Comparison of ENCODE assay signal across 33 cellular contexts in the genomic region with DNA sequence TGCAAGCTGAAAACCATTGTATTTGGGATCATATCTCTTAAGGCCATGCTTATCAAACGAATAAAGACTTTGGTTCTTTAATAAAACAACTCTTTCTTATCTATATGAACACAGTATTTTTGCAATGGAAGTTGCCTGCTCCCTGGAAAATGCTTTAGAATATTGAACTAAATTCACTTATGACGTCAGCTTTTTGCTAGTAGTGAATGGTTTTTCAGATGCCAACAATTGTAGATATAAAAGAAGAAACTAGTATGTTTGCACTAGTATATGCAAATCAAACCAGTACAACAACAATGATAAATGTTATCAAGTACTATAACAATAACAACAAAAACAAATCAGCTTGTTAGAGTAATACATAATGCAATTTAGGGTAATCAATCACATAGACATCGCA.
DNase-seq lines count a peak whose midpoint lies in the region; ATAC-seq, FAIRE-seq and TF ChIP-seq lines count a peak whose summit lies in the region.
"Had no signal": no experiment of that assay in that cellular context is flagged by ENCODE, and none has a peak within 500 bp of the region (broad histone marks: within the 10 kb centered on the region; RNA-seq: fewer than 3 reads in every experiment).

No MANE protein-coding gene starts in this region.

- under 1% methylated on average over 3 of the region's 3 CpGs for WGBS in HepG2 (ENCODE audit: low lambda C conversion rate)
- 37% methylated on average over 3 of the region's 3 CpGs for WGBS in right lobe of liver (ENCODE audit: insufficient coverage, low coverage, low lambda C conversion rate, missing lambda C conversion rate)

- TF ChIP-seq POLR2A in HepG2 (IDR thresholded peaks at IDR 0.05; ENCODE audit: insufficient read depth in 1 of 2, low read depth in 2 of 2, low read length in 2 of 2) (no peak), right lobe of liver (IDR thresholded peaks at IDR 0.05) (no peak)

- no peaks in the 10 kb centered on the region for H3K9me2 ChIP-seq in PC-3 (replicated peaks; ENCODE audit: low read length)

- no peak for TF ChIP-seq EP300 in HepG2 (IDR thresholded peaks at IDR 0.05; ENCODE audit: low read depth in 2 of 2, low read length in 2 of 2)
- no peak for TF ChIP-seq EP300 in HepG2 (CRISPR knock-in tag; IDR thresholded peaks at IDR 0.05; ENCODE audit: borderline replicate concordance)

- in situ Hi-C loops in HepG2 (cut with HindIII; ENCODE audit: extremely low pct_ligation_motif_present, low pct_unique_long_range_greater_than_20kb), result no loop called here

- H3K9ac ChIP-seq in HepG2 (ENCODE audit: insufficient read depth, low read depth, low read length) (no peak overlapping the region), PC-3 (ENCODE audit: low read length) (no peak overlapping the region)
- H3K9ac ChIP-seq: BLaER1; BLaER1 treated with 17β-estradiol and CSF1 and Interleukin-3, amounts not matched to agents 10 nM and 100 nM had no signal

- H4K20me1 ChIP-seq in HepG2 (ENCODE audit: insufficient read depth, low read length) (no peaks in the 10 kb centered on the region), PC-3 (ENCODE audit: low read length) (no peaks in the 10 kb centered on the region)
- H4K20me1 ChIP-seq: BLaER1; BLaER1 treated with 17β-estradiol and CSF1 and Interleukin-3, amounts not matched to agents 10 nM and 100 nM had no signal

- peaks cover 3% of the 10 kb centered on the region for H3F3A ChIP-seq in PC-3 (ENCODE audit: low read length, unreplicated experiment)

- H3K36me3 ChIP-seq in HepG2 (replicated peaks in 1 of 2; ENCODE audit: control insufficient read depth in 1 of 2, insufficient read depth in 2 of 2, low read length in 2 of 2) (no peaks in the 10 kb centered on the region), right lobe of liver (no peaks in the 10 kb centered on the region), PC-3 (ENCODE audit: low read depth, low read length) (no peaks in the 10 kb centered on the region)
- H3K36me3 ChIP-seq: BE2C; BLaER1; BLaER1 treated with 17β-estradiol and CSF1 and Interleukin-3, amounts not matched to agents 10 nM and 100 nM had no signal

- no peaks in the 10 kb centered on the region for H3K79me2 ChIP-seq in HepG2 (ENCODE audit: insufficient read depth, low read length)
- H3K79me2 ChIP-seq in PC-3 (ENCODE audit: low read length), result no peaks in the 10 kb centered on the region

- BruUV-seq in HepG2 (replicated peaks; lab: Mats Ljungman, UMichigan), result no TSS peak
- BruUV-seq in PC-3 (replicated peaks; lab: Mats Ljungman, UMichigan), result no TSS peak

- ATAC-seq in HepG2 (no peak), right lobe of liver (no peak), PC-3 (no peak), GM18517 (IDR thresholded peaks at IDR 0.05; ENCODE audit: unreplicated experiment) (no peak), omental fat pad (ENCODE audit: low FRiP score) (no peak)
- ATAC-seq: A549; CD8-positive, alpha-beta T cell had no signal

- H3K4me2 ChIP-seq in HepG2 (ENCODE audit: low read depth, low read length) (no peak overlapping the region), PC-3 (ENCODE audit: low read length) (peak overlapping the region; percentile 18; the same call in 1 of the 2 replicates)
- H3K4me2 ChIP-seq: A549; BLaER1; BLaER1 treated with 17β-estradiol and CSF1 and Interleukin-3, amounts not matched to agents 10 nM and 100 nM had no signal

- H3K27me3 ChIP-seq in HepG2 (ENCODE audit: control insufficient read depth in 1 of 2, insufficient read depth in 2 of 2, low read length in 2 of 2) (no peaks in the 10 kb centered on the region), right lobe of liver (no peaks in the 10 kb centered on the region), PC-3 (ENCODE audit: low read length) (no peaks in the 10 kb centered on the region)
- H3K27me3 ChIP-seq: BE2C; BLaER1; BLaER1 treated with 17β-estradiol and CSF1 and Interleukin-3, amounts not matched to agents 10 nM and 100 nM had no signal

- no peak for FAIRE-seq in HepG2 (lab: Jason Lieb, UNC)
- FAIRE-seq: A204.1, A549, D721Med had no signal

- intact Hi-C loops in HepG2 (cut with micrococcal nuclease; ENCODE audit: unreplicated experiment), result no loop called here
- intact Hi-C loops in right lobe of liver (cut with DNase I), result no loop called here
- intact Hi-C loops in PC-3 (cut with micrococcal nuclease), result loop anchor here (10.0 kb wide), 2 partner anchors 251 to 651 kb away; no protein-coding TSS in a partner anchor

- TF ChIP-seq RAD21 in HepG2 (CRISPR knock-in tag; IDR thresholded peaks at IDR 0.05), result no peak

- no peak for TF ChIP-seq CTCF in HepG2 (CRISPR knock-in tag; IDR thresholded peaks at IDR 0.05)
- no peak for TF ChIP-seq CTCF in right lobe of liver (IDR thresholded peaks at IDR 0.05)
- TF ChIP-seq CTCF in PC-3 (conservative IDR thresholded peaks at IDR 0.05; ENCODE audit: low read depth, low read length), result no peak
- TF ChIP-seq CTCF in omental fat pad (IDR thresholded peaks at IDR 0.05), result no peak

- H3K9me3 ChIP-seq in HepG2 (ENCODE audit: low read length) (peaks cover 46% of the 10 kb centered on the region), right lobe of liver (no peaks in the 10 kb centered on the region), PC-3 (ENCODE audit: low read length) (no peaks in the 10 kb centered on the region)
- H3K9me3 ChIP-seq: BE2C; BLaER1; BLaER1 treated with 17β-estradiol and CSF1 and Interleukin-3, amounts not matched to agents 10 nM and 100 nM; Caco-2 had no signal

- POLR2A ChIA-PET in HepG2 (lab: Yijun Ruan, JAX), result no interaction called here
- POLR2A ChIA-PET in PC-3 (lab: Charles Lee; ENCODE audit: unreplicated experiment), result no interaction called here

- no peak for DNase-seq in HepG2 (ENCODE audit: low spot score)
- no peak for DNase-seq in right lobe of liver
- no peak for DNase-seq in PC-3
- DNase-seq in epithelial cell of prostate (ENCODE audit: low read depth, low spot score), result no peak
- no peak for DNase-seq in omental fat pad (ENCODE audit: low spot score)
- DNase-seq: 8988T; ACHN; AML-193; BE2C; C1 segment of cervical spinal cord; Caco-2; Calu3; CD4-positive, alpha-beta memory T cell; CD4-positive, alpha-beta T cell; CD4-positive, CD25-positive, alpha-beta regulatory T cell; CD8-positive, alpha-beta memory T cell; CD8-positive, alpha-beta T cell; COR-L47; DMS 273 treated with DMSO at 0.1 percent for 48 hours; DMS153; DMS53; DMS79; DMS79 treated with DMSO at 0.1 percent for 48 hours; DND-41; EL had no signal

- H3K27ac ChIP-seq in HepG2 (ENCODE audit: extremely low read length, insufficient read depth, low read length) (no peak overlapping the region), right lobe of liver (no peak overlapping the region), PC-3 (ENCODE audit: low read length) (no peak overlapping the region), epithelial cell of prostate (peak overlapping the region; percentile 13)
- H3K27ac ChIP-seq: 22Rv1; A549; BLaER1; BLaER1 treated with 17β-estradiol and CSF1 and Interleukin-3, amounts not matched to agents 10 nM and 100 nM; C4-2B had no signal

- H3K4me1 ChIP-seq in HepG2 (ENCODE audit: insufficient read depth, low read length) (no peaks in the 10 kb centered on the region), right lobe of liver (no peaks in the 10 kb centered on the region), PC-3 (ENCODE audit: insufficient read depth, low read length) (peaks cover 39% of the 10 kb centered on the region)
- H3K4me1 ChIP-seq: A549, BE2C, BLaER1 had no signal

- CTCF ChIA-PET in HepG2 (lab: Yijun Ruan, JAX; ENCODE audit: low intra/inter-chr PET ratio, low total read pairs), result no interaction called here
- CTCF ChIA-PET in PC-3 (lab: Charles Lee), result no interaction called here

- H2AFZ ChIP-seq in HepG2 (ENCODE audit: low read length), result no peak overlapping the region
- H2AFZ ChIP-seq in PC-3 (ENCODE audit: low read length), result no peak overlapping the region

- H3K4me3 ChIP-seq in HepG2 (replicated peaks in 1 of 3; ENCODE audit: insufficient read depth in 1 of 3, low read depth in 2 of 3, low read length in 3 of 3) (no peak overlapping the region), right lobe of liver (no peak overlapping the region), PC-3 (ENCODE audit: low read length) (no peak overlapping the region)
- H3K4me3 ChIP-seq: A549; BLaER1; BLaER1 treated with 17β-estradiol and CSF1 and Interleukin-3, amounts not matched to agents 10 nM and 100 nM had no signal

TF ChIP-seq in HepG2, 621 proteins besides CTCF, POLR2A, EP300 and RAD21:
- TF ChIP-seq ATF7 (IDR thresholded peaks at IDR 0.05), result peak; percentile 58; the same call in 1 of the 2 replicates
- TF ChIP-seq ATF7 (CRISPR knock-in tag; IDR thresholded peaks at IDR 0.05), result no peak
- TF ChIP-seq CREB1 (IDR thresholded peaks at IDR 0.05), result peak; percentile 71; the same call in 1 of the 2 replicates
- no peak for TF ChIP-seq CREB1 (CRISPR knock-in tag; IDR thresholded peaks at IDR 0.05)
- TF ChIP-seq, protein P1, sequence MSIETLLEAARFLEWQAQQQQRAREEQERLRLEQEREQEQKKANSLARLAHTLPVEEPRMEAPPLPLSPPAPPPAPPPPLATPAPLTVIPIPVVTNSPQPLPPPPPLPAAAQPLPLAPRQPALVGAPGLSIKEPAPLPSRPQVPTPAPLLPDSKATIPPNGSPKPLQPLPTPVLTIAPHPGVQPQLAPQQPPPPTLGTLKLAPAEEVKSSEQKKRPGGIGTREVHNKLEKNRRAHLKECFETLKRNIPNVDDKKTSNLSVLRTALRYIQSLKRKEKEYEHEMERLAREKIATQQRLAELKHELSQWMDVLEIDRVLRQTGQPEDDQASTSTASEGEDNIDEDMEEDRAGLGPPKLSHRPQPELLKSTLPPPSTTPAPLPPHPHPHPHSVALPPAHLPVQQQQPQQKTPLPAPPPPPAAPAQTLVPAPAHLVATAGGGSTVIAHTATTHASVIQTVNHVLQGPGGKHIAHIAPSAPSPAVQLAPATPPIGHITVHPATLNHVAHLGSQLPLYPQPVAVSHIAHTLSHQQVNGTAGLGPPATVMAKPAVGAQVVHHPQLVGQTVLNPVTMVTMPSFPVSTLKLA (IDR thresholded peaks at IDR 0.05), result no peak
